8 cellular contexts compared by ENCODE assay signal in genomic region chrX:53093177-53093655, GRCh38. TPM values are rescaled to one million over a fixed set of nuclear protein-coding genes. Genes with fewer than 3 reads are reported as not detected.
A peak's percentile ranks its signal among the peaks of the same experiment; 100 is the strongest.
DNase-seq lines count a peak whose midpoint lies in the region; ATAC-seq and TF ChIP-seq lines count a peak whose summit lies in the region.

No MANE protein-coding gene starts in this region.

- peaks cover 2% of the 10 kb centered on the region for H3K9me3 Mint-ChIP-seq in progenitor cell of endocrine pancreas (ENCODE audit: low read depth)

- in situ Hi-C loops in Caki2 (cut with HindIII; ENCODE audit: low pct_unique_long_range_greater_than_20kb, low sequenced_read_pairs): no loop called here

- peak overlapping the region; percentile 84 for H3K27ac ChIP-seq in SU-DHL-6 (ENCODE audit: low read depth, low read length)
- H3K27ac ChIP-seq in left ventricle myocardium inferior (replicated peaks): peak overlapping the region; percentile 96
- H3K27ac ChIP-seq in aorta (ENCODE audit: low read depth in 1 of 2, low read length in 2 of 2): peak overlapping the region in 1 of 2 donors; percentile 97

- peak overlapping the region; percentile 88 for H3K4me2 ChIP-seq in SU-DHL-6 (ENCODE audit: low read depth, low read length, poor library complexity, severe bottlenecking)

- H3K36me3 ChIP-seq in SU-DHL-6 (ENCODE audit: low read length): no peaks in the 10 kb centered on the region
- H3K36me3 ChIP-seq in left ventricle myocardium inferior: no peaks in the 10 kb centered on the region
- no peaks in the 10 kb centered on the region for H3K36me3 ChIP-seq in aorta (ENCODE audit: control insufficient read depth in 1 of 2, insufficient read depth in 2 of 2, low read length in 1 of 2)

- H3K27me3 ChIP-seq in SU-DHL-6 (ENCODE audit: low read length) (no peaks in the 10 kb centered on the region), left ventricle myocardium inferior (ENCODE audit: low read depth) (no peaks in the 10 kb centered on the region), aorta (ENCODE audit: control insufficient read depth in 1 of 2, insufficient read depth in 2 of 2, low read length in 1 of 2) (no peaks in the 10 kb centered on the region)

- peaks cover 3% of the 10 kb centered on the region for H3K36me3 Mint-ChIP-seq in progenitor cell of endocrine pancreas (ENCODE audit: insufficient read depth)

- peaks cover 10% of the 10 kb centered on the region; the same call in 1 of the 2 replicates for H3K79me2 ChIP-seq in SU-DHL-6 (ENCODE audit: insufficient read depth, low read length)

- peak overlapping the region; percentile 86 for H3K4me3 Mint-ChIP-seq in progenitor cell of endocrine pancreas (ENCODE audit: low read depth)

- H3K27ac Mint-ChIP-seq in progenitor cell of endocrine pancreas: peak overlapping the region; percentile 95

- H3K27me3 Mint-ChIP-seq in progenitor cell of endocrine pancreas: no peaks in the 10 kb centered on the region

- H2AFZ ChIP-seq in SU-DHL-6 (ENCODE audit: low read depth, low read length, severe bottlenecking): peak overlapping the region; percentile 79

- intact Hi-C loops in left ventricle myocardium inferior (cut with micrococcal nuclease): no loop called here
- intact Hi-C loops in aorta (cut with DNase I): no loop called here

- peaks cover 6% of the 10 kb centered on the region for H3K4me1 Mint-ChIP-seq in progenitor cell of endocrine pancreas (ENCODE audit: low read depth)

- H3K4me3 ChIP-seq in SU-DHL-6 (ENCODE audit: insufficient read depth, low read length, poor library complexity, severe bottlenecking) (peak overlapping the region; percentile 76), left ventricle myocardium inferior (peak overlapping the region; percentile 80), aorta (ENCODE audit: low read length in 2 of 2) (peak overlapping the region in 1 of 2 donors; percentile 43)

- no peaks in the 10 kb centered on the region for H3K9me2 ChIP-seq in SU-DHL-6 (replicated peaks; ENCODE audit: insufficient read depth, low read length)

- H3K4me1 ChIP-seq in left ventricle myocardium inferior (peaks cover 12% of the 10 kb centered on the region), aorta (ENCODE audit: control insufficient read depth in 1 of 2, insufficient read depth in 2 of 2, low read length in 2 of 2) (no peaks in the 10 kb centered on the region)

- DNase-seq in Caki2 (ENCODE audit: low read depth) (peak; percentile 78), MV-4-11 (lab: John Stamatoyannopoulos, UW) (peak; percentile 60), amniotic epithelial cell (ENCODE audit: low read depth) (peak; percentile 76), left ventricle myocardium inferior (peak; percentile 82), progenitor cell of endocrine pancreas (ENCODE audit: low spot score, unreplicated experiment) (peak; percentile 48), aorta (peak; percentile 91 to 93)

- TF ChIP-seq CTCF in SU-DHL-6 (IDR thresholded peaks at IDR 0.05; ENCODE audit: insufficient read depth, low read length, poor library complexity, severe bottlenecking) (peak; percentile 23), left ventricle myocardium inferior (IDR thresholded peaks at IDR 0.05; ENCODE audit: borderline replicate concordance) (peak; percentile 64), progenitor cell of endocrine pancreas (IDR thresholded peaks at IDR 0.05; ENCODE audit: unreplicated experiment) (peak; percentile 57)

- H3K9me3 ChIP-seq in SU-DHL-6 (ENCODE audit: insufficient read depth, low read length): no peaks in the 10 kb centered on the region
- H3K9me3 ChIP-seq in left ventricle myocardium inferior (replicated peaks): no peaks in the 10 kb centered on the region
- H3K9me3 ChIP-seq in aorta (ENCODE audit: control insufficient read depth, low read length): no peaks in the 10 kb centered on the region

- ATAC-seq in GM21786 (IDR thresholded peaks at IDR 0.05; ENCODE audit: unreplicated experiment) (peak; percentile 46), aorta (ENCODE audit: low FRiP score) (peak; percentile 88)

- WGBS in aorta, 2 donors: 1 to 24% methylated on average over 16 of the region's 16 CpGs

- H3F3A ChIP-seq in SU-DHL-6 (ENCODE audit: insufficient read depth): peaks cover 10% of the 10 kb centered on the region

- peak overlapping the region; percentile 61 for H3K9ac ChIP-seq in SU-DHL-6 (ENCODE audit: low read length)

- no peaks in the 10 kb centered on the region for H4K20me1 ChIP-seq in SU-DHL-6 (ENCODE audit: low read depth, low read length)

RNA-seq across cellular contexts. Expression of gene KANTR, which starts 0.7 kb away (rescaled TPM):
- total RNA-seq in Caki2 (2014; rRNA removed; shearing (Covaris generic); ENCODE audit: low replicate concordance): 2.1 and 4.5 TPM in 2 replicates
- total RNA-seq in left ventricle myocardium inferior: 5.0 TPM
- total RNA-seq in progenitor cell of endocrine pancreas: 16.0 and 18.0 TPM in 2 replicates
- 10 to 100 TPM; 16.6 to 27.7 TPM for total RNA-seq in aorta
- polyA plus RNA-seq in aorta: 1 to 10 TPM; 1.6 to 9.4 TPM

RNA-seq across cellular contexts. Expression of gene TSPYL2, which starts 11.0 kb away (rescaled TPM):
- 3.0 and 10.2 TPM in 2 replicates for total RNA-seq in Caki2 (2014; rRNA removed; shearing (Covaris generic); ENCODE audit: low replicate concordance)
- total RNA-seq in left ventricle myocardium inferior (37.0 TPM), progenitor cell of endocrine pancreas (53.6 and 54.9 TPM in 2 replicates), aorta (10 to 100 TPM; 65.0 to 89.3 TPM)
- polyA plus RNA-seq in aorta: 100 to 1,000 TPM in 1 of 2 donors, 10 to 100 TPM in 1; 29.3 to 256 TPM

RNA-seq across cellular contexts. Expression of gene GPR173, which starts 44.6 kb away (rescaled TPM):
- not detected in 2 replicates for total RNA-seq in Caki2 (2014; rRNA removed; shearing (Covaris generic); ENCODE audit: low replicate concordance)
- total RNA-seq in left ventricle myocardium inferior (0.25 TPM), progenitor cell of endocrine pancreas (18.4 and 19.4 TPM in 2 replicates), aorta (1 to 10 TPM; 4.0 to 7.1 TPM)
- 1 to 10 TPM in 1 of 2 donors, under 1 TPM in 1; under 0.01 to 1.6 TPM for polyA plus RNA-seq in aorta
